10 cellular contexts compared by ENCODE assay signal in the genomic region with DNA sequence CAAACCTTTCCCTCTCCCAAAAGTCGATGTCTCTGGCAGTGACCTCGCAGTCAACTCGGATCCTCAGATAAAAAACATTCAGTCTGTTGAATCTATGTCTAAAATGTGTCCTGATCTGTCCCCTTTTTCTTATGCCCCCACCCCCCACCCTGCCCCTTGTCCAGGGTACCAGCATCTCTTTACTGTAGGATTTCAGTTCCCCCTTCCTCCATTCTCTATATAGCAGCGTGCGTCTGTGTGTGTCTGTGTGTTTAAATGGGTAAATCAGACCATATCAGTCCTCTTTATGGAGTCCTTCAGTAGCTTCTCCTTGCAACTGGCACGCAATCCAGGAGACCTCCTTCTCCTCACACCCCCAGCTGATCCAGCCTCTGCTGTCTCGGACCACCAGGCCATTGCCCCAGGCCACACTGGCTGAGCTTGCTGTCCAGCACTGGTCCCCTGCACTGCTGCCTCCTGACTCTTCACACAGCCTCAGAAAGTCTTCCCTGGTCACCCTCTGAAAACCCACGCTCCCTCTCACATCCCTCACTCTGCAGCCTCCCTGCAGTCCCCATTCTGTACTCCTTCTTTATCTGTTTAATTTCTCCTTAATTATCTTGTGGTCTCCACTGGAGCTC. TPM values are rescaled to one million over a fixed set of nuclear protein-coding genes. Genes with fewer than 3 reads are reported as not detected.
A peak's percentile ranks its signal among the peaks of the same experiment; 100 is the strongest.
DNase-seq lines count a peak whose midpoint lies in the region; ATAC-seq, FAIRE-seq and TF ChIP-seq lines count a peak whose summit lies in the region.
"Had no signal": no experiment of that assay in that cellular context is flagged by ENCODE, and none has a peak within 500 bp of the region (broad histone marks: within the 10 kb centered on the region; RNA-seq: fewer than 3 reads in every experiment).

No MANE protein-coding gene starts in this region.

- intact Hi-C loops in endothelial cell of umbilical vein (cut with micrococcal nuclease): no loop called here

- CTCF ChIA-PET in endothelial cell of umbilical vein (lab: Charles Lee): interaction anchor here (0.9 to 9.2 kb wide), 8 partner anchors 13 to 338 kb away, joined by 3 to 371 read pairs (median 4); partner anchors contain the start of gene ALDH1A3

- TF ChIP-seq CTCF in OCI-LY1 (IDR thresholded peaks at IDR 0.05; ENCODE audit: low read length) (no peak), endothelial cell of umbilical vein (IDR thresholded peaks at IDR 0.05; ENCODE audit: extremely low read depth in 1 of 2, insufficient read depth in 1 of 2, low read depth in 1 of 2, low read length in 2 of 2) (no peak), thoracic aorta (IDR thresholded peaks at IDR 0.05) (no peak)

- H3K9me2 ChIP-seq in OCI-LY1 (ENCODE audit: low read depth, low read length): no peaks in the 10 kb centered on the region

- H3K4me1 ChIP-seq in OCI-LY1 (ENCODE audit: insufficient read depth, low read length, severe bottlenecking): peaks cover 71% of the 10 kb centered on the region
- H3K4me1 ChIP-seq in endothelial cell of umbilical vein (ENCODE audit: control insufficient read depth, extremely low read depth, insufficient read depth, low read length): peaks cover 14% of the 10 kb centered on the region
- H3K4me1 ChIP-seq in thoracic aorta (ENCODE audit: control insufficient read depth in 1 of 2, low read depth in 2 of 2): peaks cover 4 to 16% of the 10 kb centered on the region in 2 donors

- H2AFZ ChIP-seq in OCI-LY1 (ENCODE audit: low read length) (no peak overlapping the region), endothelial cell of umbilical vein (ENCODE audit: low read depth, low read length) (no peak overlapping the region)

- H3K79me2 ChIP-seq in OCI-LY1 (ENCODE audit: insufficient read depth, low read length) (peaks cover 27% of the 10 kb centered on the region), endothelial cell of umbilical vein (ENCODE audit: control insufficient read depth, insufficient read depth, low read length) (peaks cover 10% of the 10 kb centered on the region)

- dilution Hi-C loops in endothelial cell of umbilical vein (cut with MboI; ENCODE audit: extremely low pct_ligation_motif_present, low sequenced_read_pairs): no loop called here

- no peaks in the 10 kb centered on the region for H3K9me1 ChIP-seq in endothelial cell of umbilical vein (replicated peaks; ENCODE audit: control insufficient read depth, extremely low read depth, insufficient read depth, low read length)

- FAIRE-seq in endothelial cell of umbilical vein (lab: Jason Lieb, UNC): no peak

- H3K27ac Mint-ChIP-seq in activated naive CD4-positive, alpha-beta T cell treated with anti-CD3 and anti-CD28 coated beads, Interleukin-2, amount 50 U/mL, for 24 hours: peak overlapping the region; percentile 43

- peaks cover 42% of the 10 kb centered on the region for H3K27me3 Mint-ChIP-seq in activated naive CD4-positive, alpha-beta T cell treated with anti-CD3 and anti-CD28 coated beads, Interleukin-2, amount 50 U/mL, for 24 hours

- H3K36me3 ChIP-seq in OCI-LY1 (ENCODE audit: insufficient read depth, low read length) (peaks cover 50% of the 10 kb centered on the region), endothelial cell of umbilical vein (ENCODE audit: control insufficient read depth in 2 of 2, extremely low read depth in 1 of 2, insufficient read depth in 2 of 2, low read length in 2 of 2) (peaks cover 0 to under 1% of the 10 kb centered on the region in 2 experiments), thoracic aorta (peaks cover 1% of the 10 kb centered on the region)

- H3K9me3 ChIP-seq in OCI-LY1 (ENCODE audit: low read length) (no peaks in the 10 kb centered on the region; the same call in 1 of the 2 replicates), endothelial cell of umbilical vein (replicated peaks; ENCODE audit: control insufficient read depth, insufficient read depth, low read length) (no peaks in the 10 kb centered on the region), thoracic aorta (no peaks in the 10 kb centered on the region)

- H3K4me2 ChIP-seq in OCI-LY1 (ENCODE audit: low read length) (peak overlapping the region; percentile 76), endothelial cell of umbilical vein (ENCODE audit: insufficient read depth, low read length) (peak overlapping the region; percentile 80)

- DNase-seq in activated naive CD4-positive, alpha-beta T cell treated with Interleukin-2 at 50 U/mL for 16 hours: no peak
- DNase-seq in endothelial cell of umbilical vein (ENCODE audit: low read depth, low spot score) (no peak), thoracic aorta (ENCODE audit: low spot score) (no peak), DMS 273 treated with DMSO at 0.1 percent for 48 hours (lab: John Stamatoyannopoulos, UW) (no peak), NCI-H146 (lab: John Stamatoyannopoulos, UW) (no peak)
- DNase-seq: NCI-H226 had no signal

- peak overlapping the region; percentile 88 for H3K4me3 ChIP-seq in OCI-LY1 (ENCODE audit: low read depth, low read length, poor library complexity, severe bottlenecking)
- no peak overlapping the region for H3K4me3 ChIP-seq in endothelial cell of umbilical vein (replicated peaks in 1 of 3; ENCODE audit: insufficient read depth in 1 of 3, low read depth in 1 of 3, low read length in 3 of 3)
- H3K4me3 ChIP-seq in thoracic aorta: peak overlapping the region; percentile 79

- H3K36me3 Mint-ChIP-seq in activated naive CD4-positive, alpha-beta T cell treated with anti-CD3 and anti-CD28 coated beads, Interleukin-2, amount 50 U/mL, for 24 hours: no peaks in the 10 kb centered on the region

- no peak for TF ChIP-seq POLR2A in endothelial cell of umbilical vein (IDR thresholded peaks at IDR 0.05; ENCODE audit: low read depth, low read length)

- H3K27me3 ChIP-seq in OCI-LY1 (ENCODE audit: insufficient read depth, low read length) (no peaks in the 10 kb centered on the region), endothelial cell of umbilical vein (ENCODE audit: control insufficient read depth in 2 of 2, insufficient read depth in 2 of 2, low read length in 2 of 2) (no peaks in the 10 kb centered on the region), thoracic aorta (replicated peaks; ENCODE audit: insufficient read depth) (no peaks in the 10 kb centered on the region)

- peak overlapping the region; percentile 57 for H3K4me3 Mint-ChIP-seq in activated naive CD4-positive, alpha-beta T cell treated with anti-CD3 and anti-CD28 coated beads, Interleukin-2, amount 50 U/mL, for 24 hours

- ATAC-seq in thoracic aorta (ENCODE audit: insufficient number of reproducible peaks, low FRiP score, low read depth): no peak
- ATAC-seq in GM18519 (IDR thresholded peaks at IDR 0.05; ENCODE audit: low FRiP score, unreplicated experiment): no peak

- H3K27ac ChIP-seq in OCI-LY1 (ENCODE audit: low read depth, low read length, poor library complexity, severe bottlenecking) (peak overlapping the region; percentile 93), endothelial cell of umbilical vein (ENCODE audit: insufficient read depth, low read depth, low read length) (no peak overlapping the region), thoracic aorta (no peak overlapping the region)
- H3K27ac ChIP-seq: C4-2B had no signal

- H3K9me3 Mint-ChIP-seq in activated naive CD4-positive, alpha-beta T cell treated with anti-CD3 and anti-CD28 coated beads, Interleukin-2, amount 50 U/mL, for 24 hours: no peaks in the 10 kb centered on the region

- peaks cover 16% of the 10 kb centered on the region for H3K4me1 Mint-ChIP-seq in activated naive CD4-positive, alpha-beta T cell treated with anti-CD3 and anti-CD28 coated beads, Interleukin-2, amount 50 U/mL, for 24 hours

- H3K9ac ChIP-seq in OCI-LY1 (ENCODE audit: low read length) (peak overlapping the region; percentile 92), endothelial cell of umbilical vein (replicated peaks; ENCODE audit: extremely low read depth, insufficient read depth, low read length) (peak overlapping the region; percentile 76)

- POLR2A ChIA-PET in endothelial cell of umbilical vein (lab: Charles Lee): no interaction called here

- 0 out of 2 replicates have a peak, but pooled peaks cover 5% of the 10 kb centered on the region for H3F3A ChIP-seq in OCI-LY1 (ENCODE audit: insufficient read depth, low read length)

- H4K20me1 ChIP-seq in OCI-LY1 (ENCODE audit: insufficient read depth, low read length) (no peaks in the 10 kb centered on the region), endothelial cell of umbilical vein (replicated peaks; ENCODE audit: control insufficient read depth, extremely low read depth, insufficient read depth, low read length) (no peaks in the 10 kb centered on the region)

- no TSS peak for BruUV-seq in endothelial cell of umbilical vein (replicated peaks; lab: Mats Ljungman, UMichigan)

TF ChIP-seq in endothelial cell of umbilical vein, 7 proteins besides CTCF, POLR2A, EP300 and RAD21 (continues in another document):
- no peak for TF ChIP-seq POLR2AphosphoS5 (IDR thresholded peaks at IDR 0.05; ENCODE audit: insufficient read depth, low read depth, low read length)
- TF ChIP-seq, protein P1, sequence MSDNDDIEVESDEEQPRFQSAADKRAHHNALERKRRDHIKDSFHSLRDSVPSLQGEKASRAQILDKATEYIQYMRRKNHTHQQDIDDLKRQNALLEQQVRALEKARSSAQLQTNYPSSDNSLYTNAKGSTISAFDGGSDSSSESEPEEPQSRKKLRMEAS (IDR thresholded peaks at IDR 0.05; ENCODE audit: insufficient read depth, insufficient read length): no peak
- TF ChIP-seq FOS (IDR thresholded peaks at IDR 0.05; ENCODE audit: borderline replicate concordance, insufficient read depth, low read length): no peak
- TF ChIP-seq MYC (IDR thresholded peaks at IDR 0.05; ENCODE audit: low read depth, low read length): no peak

RNA-seq across cellular contexts. Expression of gene LRRK1, which starts 1.5 kb away (rescaled TPM):
- total RNA-seq in endothelial cell of umbilical vein (18.4 and 22.1 TPM in 2 replicates), thoracic aorta (10 to 100 TPM; 17.2 to 47.1 TPM)
- polyA plus RNA-seq in endothelial cell of umbilical vein: 11.0 and 12.9 TPM in 2 replicates
- 8.9 and 10.9 TPM in 2 replicates for polyA plus RNA-seq in endothelial cell of umbilical vein (2011; cell fraction: cytosol; rRNA removed)
- 46.2 and 47.0 TPM in 2 replicates for polyA plus RNA-seq in endothelial cell of umbilical vein (2011; cell fraction: nucleus; rRNA removed)
- polyA plus RNA-seq in endothelial cell of umbilical vein (2012): 16.4 and 17.2 TPM in 2 replicates
- 19.0 and 21.4 TPM in 2 replicates for polyA minus RNA-seq in endothelial cell of umbilical vein
- polyA minus RNA-seq in endothelial cell of umbilical vein (2011; cell fraction: cytosol; rRNA and poly(A)+ RNA removed): 11.1 TPM
- polyA minus RNA-seq in endothelial cell of umbilical vein (2011; cell fraction: nucleus; rRNA and poly(A)+ RNA removed): 26.4 and 39.6 TPM in 2 replicates

RNA-seq across cellular contexts. Expression of gene ALDH1A3, which starts 41.0 kb away (rescaled TPM):
- total RNA-seq in endothelial cell of umbilical vein: 5.8 TPM in 2 replicates
- polyA plus RNA-seq in endothelial cell of umbilical vein: 2.1 and 2.8 TPM in 2 replicates
- 2.5 and 2.7 TPM in 2 replicates for polyA plus RNA-seq in endothelial cell of umbilical vein (2011; cell fraction: cytosol; rRNA removed)
- 3.3 and 3.9 TPM in 2 replicates for polyA plus RNA-seq in endothelial cell of umbilical vein (2011; cell fraction: nucleus; rRNA removed)
- polyA plus RNA-seq in endothelial cell of umbilical vein (2012): 10.2 and 19.4 TPM in 2 replicates
- polyA minus RNA-seq in endothelial cell of umbilical vein: 2.0 and 2.9 TPM in 2 replicates
- polyA minus RNA-seq in endothelial cell of umbilical vein (2011; cell fraction: cytosol; rRNA and poly(A)+ RNA removed): 2.3 TPM
- 2.2 and 3.1 TPM in 2 replicates for polyA minus RNA-seq in endothelial cell of umbilical vein (2011; cell fraction: nucleus; rRNA and poly(A)+ RNA removed)
- total RNA-seq in thoracic aorta: 10 to 100 TPM in 1 of 2 donors, 1 to 10 TPM in 1; 3.2 to 21.8 TPM

Comparison
In these comparisons a context has a peak if more than half of its experiments do, and no peak if none do; other contexts are left out.
1. H3K4me3 ChIP-seq: peak in OCI-LY1 (single experiment) and thoracic aorta (single experiment); none in endothelial cell of umbilical vein (0 of 3).